In the genomic region with DNA sequence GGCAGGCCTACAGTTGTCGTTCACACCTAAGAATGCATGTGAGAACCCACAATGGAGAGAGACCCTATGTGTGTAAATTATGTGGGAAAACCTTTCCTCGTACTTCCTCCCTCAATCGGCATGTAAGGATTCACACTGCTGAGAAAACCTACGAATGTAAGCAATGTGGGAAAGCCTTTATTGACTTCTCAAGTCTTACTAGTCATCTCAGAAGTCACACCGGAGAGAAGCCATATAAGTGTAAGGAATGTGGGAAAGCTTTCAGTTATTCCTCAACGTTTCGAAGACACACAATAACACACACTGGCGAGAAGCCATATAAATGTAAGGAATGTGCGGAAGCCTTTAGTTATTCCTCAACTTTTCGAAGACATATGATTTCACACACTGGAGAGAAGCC, we compare ENCODE assay signal across 1 cellular context.
TF ChIP-seq lines count a peak whose summit lies in the region.

No MANE protein-coding gene starts in this region.

TF ChIP-seq in K562, 482 proteins besides CTCF, POLR2A, EP300 and RAD21 (continued from another document):
- TF ChIP-seq, protein P1, sequence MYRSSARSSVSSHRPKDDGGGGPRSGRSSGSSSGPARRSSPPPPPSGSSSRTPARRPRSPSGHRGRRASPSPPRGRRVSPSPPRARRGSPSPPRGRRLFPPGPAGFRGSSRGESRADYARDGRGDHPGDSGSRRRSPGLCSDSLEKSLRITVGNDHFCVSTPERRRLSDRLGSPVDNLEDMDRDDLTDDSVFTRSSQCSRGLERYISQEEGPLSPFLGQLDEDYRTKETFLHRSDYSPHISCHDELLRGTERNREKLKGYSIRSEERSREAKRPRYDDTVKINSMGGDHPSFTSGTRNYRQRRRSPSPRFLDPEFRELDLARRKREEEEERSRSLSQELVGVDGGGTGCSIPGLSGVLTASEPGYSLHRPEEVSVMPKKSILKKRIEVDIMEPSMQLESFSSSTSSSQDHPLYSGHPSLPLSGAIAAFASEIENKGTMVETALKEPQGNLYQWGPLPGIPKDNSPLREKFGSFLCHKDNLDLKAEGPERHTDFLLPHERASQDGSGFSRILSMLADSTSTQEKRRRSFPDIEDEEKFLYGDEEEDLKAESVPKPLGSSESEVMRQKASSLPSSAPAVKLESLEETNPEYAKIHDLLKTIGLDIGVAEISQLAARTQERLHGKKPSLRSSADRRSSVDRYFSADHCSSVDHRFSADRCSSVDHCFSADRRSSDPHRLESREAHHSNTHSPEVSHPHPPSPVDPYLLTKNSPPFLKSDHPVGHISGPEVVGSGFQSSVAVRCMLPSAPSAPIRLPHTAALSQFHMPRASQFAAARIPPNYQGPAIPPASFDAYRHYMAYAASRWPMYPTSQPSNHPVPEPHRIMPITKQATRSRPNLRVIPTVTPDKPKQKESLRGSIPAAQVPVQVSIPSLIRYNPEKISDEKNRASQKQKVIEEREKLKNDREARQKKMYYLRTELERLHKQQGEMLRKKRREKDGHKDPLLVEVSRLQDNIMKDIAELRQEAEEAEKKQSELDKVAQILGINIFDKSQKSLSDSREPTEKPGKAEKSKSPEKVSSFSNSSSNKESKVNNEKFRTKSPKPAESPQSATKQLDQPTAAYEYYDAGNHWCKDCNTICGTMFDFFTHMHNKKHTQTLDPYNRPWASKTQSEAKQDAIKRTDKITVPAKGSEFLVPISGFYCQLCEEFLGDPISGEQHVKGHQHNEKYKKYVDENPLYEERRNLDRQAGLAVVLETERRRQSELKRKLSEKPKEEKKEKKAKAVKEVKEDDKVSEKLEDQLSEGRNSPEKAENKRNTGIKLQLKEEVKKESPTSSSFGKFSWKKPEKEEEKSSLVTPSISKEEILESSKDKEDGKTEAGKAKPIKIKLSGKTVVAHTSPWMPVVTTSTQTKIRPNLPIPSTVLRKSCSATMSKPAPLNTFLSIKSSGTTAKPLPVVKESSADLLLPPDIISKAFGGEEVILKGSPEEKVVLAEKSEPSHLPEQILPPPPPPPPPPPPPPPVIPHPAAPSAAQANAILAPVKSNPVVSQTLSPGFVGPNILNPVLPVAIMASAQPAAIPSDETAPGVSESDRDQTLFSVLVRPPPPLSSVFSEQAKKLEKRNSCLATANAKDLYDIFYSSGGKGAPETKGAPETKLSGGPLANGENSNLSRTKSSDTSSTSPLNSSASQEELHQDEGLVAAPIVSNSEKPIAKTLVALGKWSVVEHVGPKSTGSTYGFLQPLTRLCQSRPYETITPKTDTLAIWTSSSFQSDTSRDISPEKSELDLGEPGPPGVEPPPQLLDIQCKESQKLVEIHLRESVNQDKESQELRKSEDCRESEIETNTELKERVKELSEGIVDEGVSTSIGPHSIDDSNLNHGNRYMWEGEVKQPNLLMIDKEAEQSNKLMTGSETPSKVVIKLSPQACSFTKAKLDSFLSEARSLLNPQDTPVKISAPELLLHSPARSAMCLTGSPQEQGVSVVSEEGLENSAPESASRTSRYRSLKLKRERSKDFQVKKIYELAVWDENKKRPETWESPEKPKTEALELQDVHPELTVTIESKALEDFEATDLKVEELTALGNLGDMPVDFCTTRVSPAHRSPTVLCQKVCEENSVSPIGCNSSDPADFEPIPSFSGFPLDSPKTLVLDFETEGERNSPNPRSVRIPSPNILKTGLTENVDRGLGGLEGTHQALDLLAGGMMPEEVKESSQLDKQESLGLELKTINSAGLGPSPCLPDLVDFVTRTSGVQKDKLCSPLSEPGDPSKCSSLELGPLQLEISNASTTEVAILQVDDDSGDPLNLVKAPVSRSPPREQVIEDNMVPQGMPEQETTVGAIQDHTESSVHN (IDR thresholded peaks at IDR 0.05; ENCODE audit: borderline replicate concordance in 1 of 2, low read depth in 1 of 2): 0 out of 4 replicates have a peak, but pooled peaks of 1 of the 2 experiments have one; percentile 13
- TF ChIP-seq, protein P2, sequence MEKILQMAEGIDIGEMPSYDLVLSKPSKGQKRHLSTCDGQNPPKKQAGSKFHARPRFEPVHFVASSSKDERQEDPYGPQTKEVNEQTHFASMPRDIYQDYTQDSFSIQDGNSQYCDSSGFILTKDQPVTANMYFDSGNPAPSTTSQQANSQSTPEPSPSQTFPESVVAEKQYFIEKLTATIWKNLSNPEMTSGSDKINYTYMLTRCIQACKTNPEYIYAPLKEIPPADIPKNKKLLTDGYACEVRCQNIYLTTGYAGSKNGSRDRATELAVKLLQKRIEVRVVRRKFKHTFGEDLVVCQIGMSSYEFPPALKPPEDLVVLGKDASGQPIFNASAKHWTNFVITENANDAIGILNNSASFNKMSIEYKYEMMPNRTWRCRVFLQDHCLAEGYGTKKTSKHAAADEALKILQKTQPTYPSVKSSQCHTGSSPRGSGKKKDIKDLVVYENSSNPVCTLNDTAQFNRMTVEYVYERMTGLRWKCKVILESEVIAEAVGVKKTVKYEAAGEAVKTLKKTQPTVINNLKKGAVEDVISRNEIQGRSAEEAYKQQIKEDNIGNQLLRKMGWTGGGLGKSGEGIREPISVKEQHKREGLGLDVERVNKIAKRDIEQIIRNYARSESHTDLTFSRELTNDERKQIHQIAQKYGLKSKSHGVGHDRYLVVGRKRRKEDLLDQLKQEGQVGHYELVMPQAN (IDR thresholded peaks at IDR 0.05; ENCODE audit: borderline replicate concordance): no peak
- TF ChIP-seq CBX8 (IDR thresholded peaks at IDR 0.05; ENCODE audit: borderline replicate concordance, extremely low read depth, low read depth, low read length, poor library complexity, severe bottlenecking) (no peak), THAP7 (CRISPR knock-in tag; IDR thresholded peaks at IDR 0.05) (no peak), ZNF24 (IDR thresholded peaks at IDR 0.05) (no peak)
